ENCODE assay signal across 1 cellular context in genomic region chr2:222709191-222709891, GRCh38.
TF ChIP-seq lines count a peak whose summit lies in the region.

No MANE protein-coding gene starts in this region.

TF ChIP-seq in H1, 55 proteins besides CTCF, POLR2A, EP300 and RAD21:
- TF ChIP-seq SRF (IDR thresholded peaks at IDR 0.05; ENCODE audit: low read depth, low read length) (no peak), MAFK (IDR thresholded peaks at IDR 0.05; ENCODE audit: low read depth, low read length) (no peak), ZNF274 (IDR thresholded peaks at IDR 0.05; ENCODE audit: borderline replicate concordance, extremely low read depth, low read length) (no peak), HDAC6 (IDR thresholded peaks at IDR 0.05; ENCODE audit: low read depth, low read length) (no peak), NANOG (IDR thresholded peaks at IDR 0.05; ENCODE audit: insufficient read depth, low read depth, low read length, poor library complexity, severe bottlenecking) (no peak)
